Comparison of ENCODE assay signal across 12 cellular contexts in genomic region chr9:89874351-89875321, GRCh38.
DNase-seq lines count a peak whose midpoint lies in the region; ATAC-seq and TF ChIP-seq lines count a peak whose summit lies in the region.
"Had no signal": no experiment of that assay in that cellular context is flagged by ENCODE, and none has a peak within 500 bp of the region (broad histone marks: within the 10 kb centered on the region; RNA-seq: fewer than 3 reads in every experiment).

No MANE protein-coding gene starts in this region.

- H3K36me3 ChIP-seq in osteoblast (ENCODE audit: insufficient read depth, low read length): no peaks in the 10 kb centered on the region

- no peak overlapping the region for H2AFZ ChIP-seq in osteoblast (ENCODE audit: low read length)

- H3K27ac ChIP-seq in osteoblast (ENCODE audit: low read depth, low read length): no peak overlapping the region

- DNase-seq in COLO668 (lab: John Stamatoyannopoulos, UW; ENCODE audit: unreplicated experiment): peak; percentile 37
- peak; percentile 49 for DNase-seq in NCI-H2029 treated with DMSO at 0.1 percent for 48 hours (lab: John Stamatoyannopoulos, UW)
- peak; percentile 10 for DNase-seq in fibroblast of villous mesenchyme (ENCODE audit: low read depth)
- DNase-seq in osteoblast (ENCODE audit: insufficient read length, low spot score, missing footprints): peak; percentile 80
- DNase-seq in glomerular visceral epithelial cell (ENCODE audit: extremely low spot score): no peak
- DNase-seq in NCI-H1048 (lab: John Stamatoyannopoulos, UW): no peak
- DNase-seq in SKM-1 treated with dmso at 0.1 percent for 144 hours (lab: John Stamatoyannopoulos, UW; ENCODE audit: unreplicated experiment): no peak
- DNase-seq: activated CD4-positive, alpha-beta T cell treated with anti-CD3 and anti-CD28 coated beads, Interleukin-2, amount 50 U/mL, for 1 hour; foreskin melanocyte had no signal

- no peak overlapping the region for H3K4me3 ChIP-seq in fibroblast of villous mesenchyme (ENCODE audit: low read depth, low read length)
- H3K4me3 ChIP-seq in osteoblast (ENCODE audit: insufficient read depth, low read length): no peak overlapping the region

- no peaks in the 10 kb centered on the region for H3K9me3 ChIP-seq in osteoblast (ENCODE audit: low read depth, low read length)

- TF ChIP-seq CTCF in fibroblast of villous mesenchyme (IDR thresholded peaks at IDR 0.05; ENCODE audit: insufficient read depth, low read depth, low read length) (no peak), osteoblast (IDR thresholded peaks at IDR 0.05; ENCODE audit: extremely low read depth, low read depth, low read length) (no peak)

- no peaks in the 10 kb centered on the region for H3K4me1 ChIP-seq in osteoblast (ENCODE audit: insufficient read depth, low read length)

- no peaks in the 10 kb centered on the region for H3K27me3 ChIP-seq in osteoblast (ENCODE audit: insufficient read depth, low read length)

- H3K79me2 ChIP-seq in osteoblast (ENCODE audit: insufficient read depth, low read length): no peaks in the 10 kb centered on the region

- no peak for ATAC-seq in GM21447 (IDR thresholded peaks at IDR 0.05; ENCODE audit: unreplicated experiment)
- ATAC-seq: CD8-positive, alpha-beta T cell; naive thymus-derived CD4-positive, alpha-beta T cell had no signal

- no peak overlapping the region for H3K4me2 ChIP-seq in osteoblast (ENCODE audit: insufficient read depth, low read length)

- H4K20me1 ChIP-seq in osteoblast (ENCODE audit: insufficient read depth, low read length): no peaks in the 10 kb centered on the region

Comparison
In these comparisons a context has a peak if more than half of its experiments do, and no peak if none do; other contexts are left out.
1. DNase-seq: peak in COLO668 (single experiment), NCI-H2029 treated with DMSO at 0.1 percent for 48 hours (single experiment), fibroblast of villous mesenchyme (single experiment) and osteoblast (single experiment); none in glomerular visceral epithelial cell (single experiment), NCI-H1048 (single experiment) and SKM-1 treated with dmso at 0.1 percent for 144 hours (single experiment).